Comparison of ENCODE assay signal across 10 cellular contexts in the genomic region with DNA sequence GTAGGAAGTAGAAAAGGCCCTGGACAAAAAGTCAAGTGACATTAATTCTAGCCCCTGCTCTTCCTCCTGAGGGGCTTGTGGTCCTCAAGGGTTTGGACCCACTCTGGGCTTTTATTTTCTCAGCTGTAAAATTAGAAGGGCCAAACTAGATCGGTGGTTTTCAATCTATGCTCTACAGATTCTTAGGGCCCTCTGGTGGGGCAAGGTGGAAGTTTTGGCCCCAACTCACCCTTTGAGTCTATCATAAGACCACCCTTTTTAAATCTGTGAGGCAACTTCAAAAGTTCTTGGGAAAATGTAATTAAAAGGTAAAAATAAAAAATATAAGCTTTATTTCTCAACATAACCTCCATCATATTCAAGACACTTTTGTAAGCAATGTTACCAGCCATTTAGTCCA. TPM values are rescaled to one million over a fixed set of nuclear protein-coding genes. Genes with fewer than 3 reads are reported as not detected.
DNase-seq lines count a peak whose midpoint lies in the region; ATAC-seq and TF ChIP-seq lines count a peak whose summit lies in the region.
"Had no signal": no experiment of that assay in that cellular context is flagged by ENCODE, and none has a peak within 500 bp of the region (broad histone marks: within the 10 kb centered on the region; RNA-seq: fewer than 3 reads in every experiment).

No MANE protein-coding gene starts in this region.

- CTCF ChIA-PET in PC-9 (lab: Charles Lee) = interaction anchor here (0.6 to 0.7 kb wide), 2 partner anchors 46 to 341 kb away, joined by 4 to 5 read pairs; no protein-coding TSS in a partner anchor

- H2AFZ ChIP-seq in PC-9 = no peak overlapping the region

- no peaks in the 10 kb centered on the region for H3K9me2 ChIP-seq in PC-9 (ENCODE audit: insufficient read depth)

- peaks cover 23% of the 10 kb centered on the region; the same call in 1 of the 2 replicates for H3K27me3 ChIP-seq in PC-9 (ENCODE audit: insufficient read depth, low read depth)
- H3K27me3 ChIP-seq in gastroesophageal sphincter = peaks cover 20% of the 10 kb centered on the region
- H3K27me3 ChIP-seq in upper lobe of right lung = no peaks in the 10 kb centered on the region

- no peak for TF ChIP-seq EP300 in gastroesophageal sphincter (IDR thresholded peaks at IDR 0.05)

- TF ChIP-seq CTCF in PC-9 (conservative IDR thresholded peaks at IDR 0.05) (peak; percentile 40; the same call in 1 of the 2 replicates), gastroesophageal sphincter (IDR thresholded peaks at IDR 0.05) (peak in 3 of 4 experiments; percentile 8 to 44 (median 35)), upper lobe of right lung (IDR thresholded peaks at IDR 0.05) (peak; percentile 55)

- intact Hi-C loops in PC-9 (cut with micrococcal nuclease; ENCODE audit: unreplicated experiment) (loop anchor here (5.0 to 10.0 kb wide), 3 partner anchors 106 to 1764 kb away; a partner anchor contains a TSS), upper lobe of right lung (cut with DNase I) (loop anchor here (5.0 kb wide), 1 partner anchor 159 kb away; no protein-coding TSS in a partner anchor)

- no peak overlapping the region for H3K4me3 ChIP-seq in PC-9
- H3K4me3 ChIP-seq in gastroesophageal sphincter = no peak overlapping the region
- H3K4me3 ChIP-seq in upper lobe of right lung = no peak overlapping the region
- H3K4me3 ChIP-seq: tibial artery had no signal

- DNase-seq in stimulated activated CD4-positive, alpha-beta T cell treated with anti-CD3 and anti-CD28 coated beads, Interleukin-15, amount 100 ng/mL, for 24 hours = peak; percentile 31
- no peak for DNase-seq in stimulated activated CD4-positive, alpha-beta T cell treated with anti-CD3 and anti-CD28 coated beads, Interleukin-12 subunit alpha, Interleukin-12 subunit beta, amount 100 ng/mL, for 4 hours
- DNase-seq in PC-9 = no peak
- no peak for DNase-seq in upper lobe of right lung
- no peak for DNase-seq in activated gamma-delta T cell treated with Interleukin-2 at 50 U/mL for 16 hours
- DNase-seq: tibial artery had no signal

- no peaks in the 10 kb centered on the region for H3K4me1 ChIP-seq in PC-9 (replicated peaks; ENCODE audit: insufficient read depth)
- H3K4me1 ChIP-seq in gastroesophageal sphincter = peaks cover 0 to 20% (median 0%) of the 10 kb centered on the region in 3 donors
- H3K4me1 ChIP-seq in upper lobe of right lung = no peaks in the 10 kb centered on the region

- no peaks in the 10 kb centered on the region for H3K9me3 ChIP-seq in PC-9 (ENCODE audit: insufficient read depth, low read depth)
- H3K9me3 ChIP-seq in gastroesophageal sphincter = no peaks in the 10 kb centered on the region
- no peaks in the 10 kb centered on the region for H3K9me3 ChIP-seq in upper lobe of right lung
- H3K9me3 ChIP-seq: tibial artery had no signal

- ATAC-seq in gastroesophageal sphincter = no peak
- ATAC-seq in upper lobe of right lung = no peak
- no peak for ATAC-seq in GM18870 (IDR thresholded peaks at IDR 0.05; ENCODE audit: unreplicated experiment)
- ATAC-seq in HG02678 (IDR thresholded peaks at IDR 0.05; ENCODE audit: unreplicated experiment) = no peak
- ATAC-seq: T-cell had no signal

- no peaks in the 10 kb centered on the region for H4K20me1 ChIP-seq in PC-9 (ENCODE audit: insufficient read depth)

- WGBS in gastroesophageal sphincter (ENCODE audit: low coverage in 1 of 2), 2 donors = 11% methylated on average over 1 of the region's 1 CpG

- H3K79me2 ChIP-seq in PC-9 (ENCODE audit: low read depth) = no peaks in the 10 kb centered on the region

- no peak overlapping the region for H3K27ac ChIP-seq in PC-9
- H3K27ac ChIP-seq in gastroesophageal sphincter = no peak overlapping the region
- H3K27ac ChIP-seq in upper lobe of right lung = no peak overlapping the region
- H3K27ac ChIP-seq: tibial artery had no signal

- H3K4me2 ChIP-seq in PC-9 = no peak overlapping the region

- H3K36me3 ChIP-seq in PC-9 (ENCODE audit: low read depth) (no peaks in the 10 kb centered on the region), gastroesophageal sphincter (no peaks in the 10 kb centered on the region), upper lobe of right lung (no peaks in the 10 kb centered on the region)
- H3K36me3 ChIP-seq: tibial artery had no signal

- no peaks in the 10 kb centered on the region for H3F3A ChIP-seq in PC-9 (ENCODE audit: insufficient read depth, low read depth)

- no peak for TF ChIP-seq POLR2A in gastroesophageal sphincter (IDR thresholded peaks at IDR 0.05)

- POLR2A ChIA-PET in PC-9 (lab: Charles Lee; ENCODE audit: unreplicated experiment) = no interaction called here

- no TSS peak for BruUV-seq in PC-9 (replicated peaks; lab: Mats Ljungman, UMichigan)

RNA-seq across cellular contexts. Expression of a gene that starts 25.6 kb away (rescaled TPM):
- 1.4 and 2.0 TPM in 2 replicates for total RNA-seq in PC-9 (2021)
- under 1 TPM in 2 of 4 donors, not detected in 2; 0.40 to 0.57 TPM for total RNA-seq in gastroesophageal sphincter
- total RNA-seq in upper lobe of right lung = 1.3 TPM
